In genomic region chr1:54403377-54403776, GRCh38 we compare ENCODE assay signal across 10 cellular contexts. TPM values are rescaled to one million over a fixed set of nuclear protein-coding genes. Genes with fewer than 3 reads are reported as not detected.
A peak's percentile ranks its signal among the peaks of the same experiment; 100 is the strongest.
DNase-seq lines count a peak whose midpoint lies in the region; ATAC-seq and TF ChIP-seq lines count a peak whose summit lies in the region.
"Had no signal": no experiment of that assay in that cellular context is flagged by ENCODE, and none has a peak within 500 bp of the region (broad histone marks: within the 10 kb centered on the region; RNA-seq: fewer than 3 reads in every experiment).

No MANE protein-coding gene starts in this region.

- H3K4me3 ChIP-seq in AG04450 (ENCODE audit: low read depth, low read length) (peak overlapping the region; percentile 79), HFF-Myc (replicated peaks; ENCODE audit: low read depth, low read length) (peak overlapping the region; percentile 74), astrocyte of the spinal cord (ENCODE audit: low read depth, low read length) (peak overlapping the region; percentile 67), muscle layer of colon (ENCODE audit: low read depth in 1 of 2, low read length in 2 of 2) (peak overlapping the region; percentile 28 to 63)

- no peak for DNase-seq in AG04450 (ENCODE audit: low read depth, low spot score)
- DNase-seq in HFF-Myc (ENCODE audit: extremely low read depth, low read depth): no peak
- DNase-seq in astrocyte of the spinal cord (ENCODE audit: low read depth, low spot score): no peak
- no peak for DNase-seq in hypothalamus (lab: John Stamatoyannopoulos, UW)
- no peak for DNase-seq in left cardiac atrium
- DNase-seq in amygdala (lab: John Stamatoyannopoulos, UW): no peak
- DNase-seq: GF-D8, KG1 had no signal

- TF ChIP-seq CTCF in AG04450 (IDR thresholded peaks at IDR 0.05; ENCODE audit: low read depth, low read length): no peak
- TF ChIP-seq CTCF in HFF-Myc (IDR thresholded peaks at IDR 0.05; ENCODE audit: low read depth, low read length, missing control alignments): no peak
- TF ChIP-seq CTCF in astrocyte of the spinal cord (IDR thresholded peaks at IDR 0.05; ENCODE audit: low read depth, low read length): no peak

- in situ Hi-C loops in astrocyte of the spinal cord (cut with HindIII; ENCODE audit: low sequenced_read_pairs): no loop called here

- H3K27ac ChIP-seq in AG04450 (ENCODE audit: low read depth, low read length) (no peak overlapping the region), muscle layer of colon (ENCODE audit: low read depth, low read length) (peak overlapping the region; percentile 83)

- POLR2A ChIA-PET in AG04450 (lab: Yijun Ruan, JAX): interaction anchor here (0.5 to 0.8 kb wide), 3 partner anchors 27 to 333 kb away, joined by 3 to 6 read pairs (median 5); no protein-coding TSS in a partner anchor

- H3K9me3 ChIP-seq in AG04450 (ENCODE audit: control insufficient read depth, insufficient read depth, low read length): no peaks in the 10 kb centered on the region; the same call in 1 of the 2 replicates
- no peaks in the 10 kb centered on the region for H3K9me3 ChIP-seq in muscle layer of colon (ENCODE audit: low read length)

- H3K27me3 ChIP-seq in AG04450 (ENCODE audit: control insufficient read depth, insufficient read depth, low read length): no peaks in the 10 kb centered on the region
- H3K27me3 ChIP-seq in muscle layer of colon (ENCODE audit: control insufficient read depth in 1 of 2, insufficient read depth in 2 of 2, low read length in 2 of 2): no peaks in the 10 kb centered on the region

- H3K9ac ChIP-seq in muscle layer of colon (ENCODE audit: low read length): no peak overlapping the region

- H3K4me1 ChIP-seq in muscle layer of colon (ENCODE audit: insufficient read depth, low read length): peaks cover 43% of the 10 kb centered on the region

- ATAC-seq in HG02884 (IDR thresholded peaks at IDR 0.05; ENCODE audit: unreplicated experiment) (no peak), left cardiac atrium (no peak)

- H3K36me3 ChIP-seq in muscle layer of colon (ENCODE audit: insufficient read depth, low read length): peaks cover 28% of the 10 kb centered on the region

- CTCF ChIA-PET in AG04450 (lab: Charles Lee): interaction anchor here (0.6 to 3.6 kb wide), 4 partner anchors 16 to 368 kb away, joined by 3 to 23 read pairs (median 10); no protein-coding TSS in a partner anchor

- intact Hi-C loops in left cardiac atrium (cut with DNase I): loop anchor here (5.0 to 10.0 kb wide), 5 partner anchors 46 to 349 kb away; partner anchors contain the start of genes TCEANC2 (in 1 of the 2) and TMEM59 (in 1 of the 2)

RNA-seq across cellular contexts. Expression of gene SSBP3, which starts 2.8 kb away (rescaled TPM):
- polyA plus RNA-seq in AG04450 (2011; rRNA removed): 33.8 and 34.3 TPM in 2 replicates
- 19.6 and 21.8 TPM in 2 replicates for polyA minus RNA-seq in AG04450 (2011; rRNA and poly(A)+ RNA removed)
- total RNA-seq in left cardiac atrium: 10 to 100 TPM; 23.9 to 45.1 TPM
